Comparison of ENCODE assay signal across 10 cellular contexts in genomic region chr9:73143606-73144328, GRCh38. TPM values are rescaled to one million over a fixed set of nuclear protein-coding genes. Genes with fewer than 3 reads are reported as not detected.
DNase-seq lines count a peak whose midpoint lies in the region; ATAC-seq, FAIRE-seq and TF ChIP-seq lines count a peak whose summit lies in the region.
"Had no signal": no experiment of that assay in that cellular context is flagged by ENCODE, and none has a peak within 500 bp of the region (broad histone marks: within the 10 kb centered on the region; RNA-seq: fewer than 3 reads in every experiment).

No MANE protein-coding gene starts in this region.

- H3K4me2 ChIP-seq in HepG2 (ENCODE audit: low read depth, low read length): no peak overlapping the region

- H3K79me2 ChIP-seq in HepG2 (ENCODE audit: insufficient read depth, low read length): no peaks in the 10 kb centered on the region

- ATAC-seq in HepG2 (no peak), GM21367 (IDR thresholded peaks at IDR 0.05; ENCODE audit: unreplicated experiment) (no peak)

- no peaks in the 10 kb centered on the region for H3K36me3 ChIP-seq in HepG2 (replicated peaks in 1 of 2; ENCODE audit: control insufficient read depth in 1 of 2, insufficient read depth in 2 of 2, low read length in 2 of 2)
- no peaks in the 10 kb centered on the region for H3K36me3 ChIP-seq in adrenal gland (replicated peaks in 1 of 2)

- no peak overlapping the region for H3K27ac ChIP-seq in AG04450 (ENCODE audit: low read depth, low read length)
- H3K27ac ChIP-seq in HepG2 (ENCODE audit: extremely low read length, insufficient read depth, low read length): no peak overlapping the region
- H3K27ac ChIP-seq in adrenal gland: peak overlapping the region in 1 of 5 donors; percentile 1

- no peaks in the 10 kb centered on the region for H3K9me3 ChIP-seq in AG04450 (ENCODE audit: control insufficient read depth, insufficient read depth, low read length)
- H3K9me3 ChIP-seq in HepG2 (ENCODE audit: low read length): no peaks in the 10 kb centered on the region
- no peaks in the 10 kb centered on the region for H3K9me3 ChIP-seq in adrenal gland (replicated peaks in 1 of 3)

- H3K27me3 ChIP-seq in AG04450 (ENCODE audit: control insufficient read depth, insufficient read depth, low read length) (no peaks in the 10 kb centered on the region), HepG2 (ENCODE audit: control insufficient read depth in 1 of 2, insufficient read depth in 2 of 2, low read length in 2 of 2) (no peaks in the 10 kb centered on the region; a peak in 1 of 5 replicates), adrenal gland (no peaks in the 10 kb centered on the region)

- no peak overlapping the region for H3K4me3 ChIP-seq in AG04450 (ENCODE audit: low read depth, low read length)
- no peak overlapping the region for H3K4me3 ChIP-seq in astrocyte of the spinal cord (ENCODE audit: low read depth, low read length)
- no peak overlapping the region for H3K4me3 ChIP-seq in HepG2 (replicated peaks in 1 of 3; ENCODE audit: insufficient read depth in 1 of 3, low read depth in 2 of 3, low read length in 3 of 3)
- H3K4me3 ChIP-seq in adrenal gland: no peak overlapping the region

- H3K9ac ChIP-seq in HepG2 (ENCODE audit: insufficient read depth, low read depth, low read length): no peak overlapping the region

- peak; percentile 43 for DNase-seq in AG04450 (ENCODE audit: low read depth, low spot score)
- DNase-seq in LoVo (ENCODE audit: low spot score): peak; percentile 82
- DNase-seq in astrocyte of the spinal cord (ENCODE audit: low read depth, low spot score): peak; percentile 84
- no peak for DNase-seq in HepG2 (ENCODE audit: low spot score)
- DNase-seq in adrenal gland: no peak
- DNase-seq in NCI-H2081 treated with DMSO at 0.1 percent for 48 hours (lab: John Stamatoyannopoulos, UW): no peak
- DNase-seq in mucosa of gallbladder (ENCODE audit: low spot score): no peak
- DNase-seq: activated T-cell treated with anti-CD3 and anti-CD28 coated beads for 4 hours, naive B cell had no signal

- no peak for TF ChIP-seq CTCF in AG04450 (IDR thresholded peaks at IDR 0.05; ENCODE audit: low read depth, low read length)
- no peak for TF ChIP-seq CTCF in astrocyte of the spinal cord (IDR thresholded peaks at IDR 0.05; ENCODE audit: low read depth, low read length)
- no peak for TF ChIP-seq CTCF in HepG2 (CRISPR knock-in tag; IDR thresholded peaks at IDR 0.05)
- no peak for TF ChIP-seq CTCF in adrenal gland (IDR thresholded peaks at IDR 0.05)

- intact Hi-C loops in HepG2 (cut with micrococcal nuclease; ENCODE audit: unreplicated experiment) (no loop called here), adrenal gland (cut with DNase I) (no loop called here)

- TF ChIP-seq RAD21 in HepG2 (CRISPR knock-in tag; IDR thresholded peaks at IDR 0.05): no peak

- POLR2A ChIA-PET in AG04450 (lab: Yijun Ruan, JAX): no interaction called here
- POLR2A ChIA-PET in HepG2 (lab: Yijun Ruan, JAX): no interaction called here

- TF ChIP-seq EP300 in HepG2 (IDR thresholded peaks at IDR 0.05; ENCODE audit: low read depth in 2 of 2, low read length in 2 of 2) (no peak), HepG2 (CRISPR knock-in tag; IDR thresholded peaks at IDR 0.05; ENCODE audit: borderline replicate concordance) (no peak)

- FAIRE-seq in HepG2 (lab: Jason Lieb, UNC): no peak

- no peaks in the 10 kb centered on the region for H4K20me1 ChIP-seq in HepG2 (ENCODE audit: insufficient read depth, low read length)

- no peak for TF ChIP-seq POLR2A in HepG2 (IDR thresholded peaks at IDR 0.05; ENCODE audit: insufficient read depth in 1 of 2, low read depth in 2 of 2, low read length in 2 of 2)
- TF ChIP-seq POLR2A in adrenal gland (IDR thresholded peaks at IDR 0.05): no peak

- CTCF ChIA-PET in AG04450 (lab: Charles Lee) (interaction anchor here (0.6 to 1.3 kb wide), 5 partner anchors 11 to 1034 kb away, joined by 3 to 5 read pairs (median 3); no protein-coding TSS in a partner anchor), HepG2 (lab: Yijun Ruan, JAX; ENCODE audit: low intra/inter-chr PET ratio, low total read pairs) (no interaction called here)

- H3K4me1 ChIP-seq in HepG2 (ENCODE audit: insufficient read depth, low read length) (no peaks in the 10 kb centered on the region), adrenal gland (replicated peaks in 1 of 2) (peaks cover 10 to 15% of the 10 kb centered on the region in 2 donors)

- WGBS in HepG2 (ENCODE audit: low lambda C conversion rate): 2% methylated on average over 2 of the region's 2 CpGs
- WGBS in adrenal gland, 4 donors: 28 to 38% (median 32%) methylated on average over 2 of the region's 2 CpGs

- no peak overlapping the region for H2AFZ ChIP-seq in HepG2 (ENCODE audit: low read length)

- BruUV-seq in HepG2 (replicated peaks; lab: Mats Ljungman, UMichigan): no TSS peak

- in situ Hi-C loops in astrocyte of the spinal cord (cut with HindIII; ENCODE audit: low sequenced_read_pairs) (no loop called here), HepG2 (cut with HindIII; ENCODE audit: extremely low pct_ligation_motif_present, low pct_unique_long_range_greater_than_20kb) (no loop called here)

TF ChIP-seq in HepG2, 621 proteins besides CTCF, POLR2A, EP300 and RAD21:
- TF ChIP-seq SRSF9 (IDR thresholded peaks at IDR 0.05; ENCODE audit: borderline replicate concordance, insufficient read depth, low read depth, low read length, poor library complexity, severe bottlenecking) (no peak), GABPA (IDR thresholded peaks at IDR 0.05; ENCODE audit: low read depth, low read length) (no peak), GABPA (CRISPR knock-in tag; IDR thresholded peaks at IDR 0.05; ENCODE audit: low read depth) (peak; percentile 51; the same call in 1 of the 2 replicates), CEBPB (IDR thresholded peaks at IDR 0.05; ENCODE audit: borderline replicate concordance, low read depth, low read length) (peak; percentile 64; the same call in 1 of the 2 replicates)

RNA-seq across cellular contexts. Expression of gene ANXA1, which starts 7.9 kb away (rescaled TPM):
- polyA plus RNA-seq in AG04450 (2011; rRNA removed) (425 and 596 TPM in 2 replicates), HepG2 (2011; rRNA removed) (0.13 and 0.15 TPM in 2 replicates), adrenal gland (100 to 1,000 TPM in 2 of 3 donors, 10 to 100 TPM in 1; 58.9 to 114 (median 113) TPM)
- polyA minus RNA-seq in AG04450 (2011; rRNA and poly(A)+ RNA removed): 136 and 158 TPM in 2 replicates
- total RNA-seq in HepG2 (2016; rRNA removed; fragmentation: Illumina TruSeq; extraction: Trizol) (0.20 and 0.24 TPM in 2 replicates), adrenal gland (100 to 1,000 TPM in 1 of 8 donors, 10 to 100 TPM in 7; 30.7 to 103 (median 56.8) TPM), mucosa of gallbladder (55.5 TPM)
- not detected in 2 replicates for total RNA-seq in HepG2 (2016; cell fraction: cytosol; rRNA removed; fragmentation: Illumina TruSeq; extraction: Trizol; ENCODE audit: low read depth)
- not detected in 2 replicates for total RNA-seq in HepG2 (2016; cell fraction: insoluble cytoplasmic fraction; rRNA removed; fragmentation: Illumina TruSeq; extraction: Trizol)
- total RNA-seq in HepG2 (2016; cell fraction: membrane; rRNA removed; fragmentation: Illumina TruSeq; extraction: Trizol): not detected in 2 replicates
- total RNA-seq in HepG2 (2016; cell fraction: nucleus; rRNA removed; fragmentation: Illumina TruSeq; extraction: Trizol): not detected in 2 replicates
- 0.05 and 0.14 TPM in 2 replicates for polyA plus RNA-seq in HepG2 (2011; cell fraction: cytosol; rRNA removed)
- not detected in 2 replicates for polyA plus RNA-seq in HepG2 (2011; cell fraction: nucleus; rRNA removed)
- polyA plus RNA-seq in HepG2 (2012): not detected in 2 replicates
- polyA plus RNA-seq in HepG2 (2016; cell fraction: cytosol; fragmentation: Illumina TruSeq; extraction: Trizol; ENCODE audit: low read depth): not detected in 2 replicates
- 0.15 and 0.21 TPM in 2 replicates for polyA plus RNA-seq in HepG2 (2016; cell fraction: insoluble cytoplasmic fraction; fragmentation: Illumina TruSeq; extraction: Trizol; ENCODE audit: low read depth)
- polyA plus RNA-seq in HepG2 (2016; cell fraction: membrane; fragmentation: Illumina TruSeq; extraction: Trizol; ENCODE audit: low read depth): not detected in 2 replicates
- 0.65 TPM in 1 of 2 replicates, not detected in the other for polyA plus RNA-seq in HepG2 (2016; cell fraction: nucleus; fragmentation: Illumina TruSeq; extraction: Trizol; ENCODE audit: insufficient read depth, low read depth)
- polyA minus RNA-seq in HepG2 (2011; rRNA and poly(A)+ RNA removed; ENCODE audit: low replicate concordance): 0.52 and 145 TPM in 2 replicates
- polyA minus RNA-seq in HepG2 (2011; cell fraction: cytosol; rRNA and poly(A)+ RNA removed): not detected in 2 replicates
- 0.90 TPM in 1 of 2 replicates, not detected in the other for polyA minus RNA-seq in HepG2 (2011; cell fraction: nucleus; rRNA and poly(A)+ RNA removed)

Comparison
In these comparisons a context has a peak if more than half of its experiments do, and no peak if none do; other contexts are left out.
1. DNase-seq: peak in AG04450 (single experiment), LoVo (single experiment) and astrocyte of the spinal cord (single experiment); none in HepG2 (single experiment), adrenal gland (0 of 7), NCI-H2081 treated with DMSO at 0.1 percent for 48 hours (single experiment) and mucosa of gallbladder (single experiment).
2. RNA of gene ANXA1, which starts 7.9 kb away (total RNA-seq): 30.7 to 103 TPM in adrenal gland and 55.5 TPM in mucosa of gallbladder (single experiment); 0.20 to 0.24 TPM in HepG2; every median in the first group is over 10 times any median in the second.